Comparison of ENCODE assay signal across 2 cellular contexts in the genomic region with DNA sequence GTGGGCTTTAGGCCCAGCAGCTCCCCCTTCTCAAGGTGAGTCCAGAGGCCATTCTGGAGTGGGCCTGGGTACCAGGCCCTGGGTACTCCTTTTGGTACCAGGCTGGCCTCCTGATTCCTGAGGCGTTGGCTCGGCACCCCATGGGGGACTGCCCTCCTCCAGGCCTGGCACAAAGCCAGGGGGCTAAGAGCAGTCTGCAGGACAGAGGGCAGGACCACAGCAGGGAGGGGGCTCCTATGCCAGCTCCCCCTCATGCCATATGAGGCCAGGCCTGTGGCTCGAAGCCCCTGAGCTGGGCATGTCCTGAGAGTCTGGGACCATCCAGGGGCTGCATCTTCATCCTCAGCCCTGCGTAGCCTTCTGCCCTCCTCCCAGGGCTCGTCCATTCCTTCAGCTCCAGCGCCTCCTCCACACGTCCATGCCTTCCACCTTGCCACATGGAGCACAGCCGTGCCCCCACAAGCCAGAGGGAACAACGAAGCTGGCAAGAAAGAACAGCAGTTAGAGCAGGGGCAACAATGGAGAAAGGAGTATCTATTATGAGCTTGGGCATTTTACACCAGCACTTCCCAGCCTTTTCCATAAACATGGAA.
TF ChIP-seq lines count a peak whose summit lies in the region.

No MANE protein-coding gene starts in this region.

TF ChIP-seq in SK-N-SH, 30 proteins besides CTCF, POLR2A, EP300 and RAD21 (continued from another document):
- TF ChIP-seq, protein P1, sequence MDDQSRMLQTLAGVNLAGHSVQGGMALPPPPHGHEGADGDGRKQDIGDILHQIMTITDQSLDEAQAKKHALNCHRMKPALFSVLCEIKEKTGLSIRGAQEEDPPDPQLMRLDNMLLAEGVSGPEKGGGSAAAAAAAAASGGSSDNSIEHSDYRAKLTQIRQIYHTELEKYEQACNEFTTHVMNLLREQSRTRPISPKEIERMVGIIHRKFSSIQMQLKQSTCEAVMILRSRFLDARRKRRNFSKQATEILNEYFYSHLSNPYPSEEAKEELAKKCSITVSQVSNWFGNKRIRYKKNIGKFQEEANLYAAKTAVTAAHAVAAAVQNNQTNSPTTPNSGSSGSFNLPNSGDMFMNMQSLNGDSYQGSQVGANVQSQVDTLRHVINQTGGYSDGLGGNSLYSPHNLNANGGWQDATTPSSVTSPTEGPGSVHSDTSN (IDR thresholded peaks at IDR 0.05): no peak
- TF ChIP-seq CHD2 (IDR thresholded peaks at IDR 0.05; ENCODE audit: low read length, partially characterized antibody) (no peak), GABPA (IDR thresholded peaks at IDR 0.05; ENCODE audit: low read depth) (no peak), EZH2phosphoT487 (IDR thresholded peaks at IDR 0.05; ENCODE audit: borderline replicate concordance, low read depth) (no peak), FOXJ3 (CRISPR knock-in tag; IDR thresholded peaks at IDR 0.05) (no peak), RFX5 (IDR thresholded peaks at IDR 0.05; ENCODE audit: low read length) (no peak), GATA2 (CRISPR knock-in tag; IDR thresholded peaks at IDR 0.05) (no peak)
- TF ChIP-seq, protein P2, sequence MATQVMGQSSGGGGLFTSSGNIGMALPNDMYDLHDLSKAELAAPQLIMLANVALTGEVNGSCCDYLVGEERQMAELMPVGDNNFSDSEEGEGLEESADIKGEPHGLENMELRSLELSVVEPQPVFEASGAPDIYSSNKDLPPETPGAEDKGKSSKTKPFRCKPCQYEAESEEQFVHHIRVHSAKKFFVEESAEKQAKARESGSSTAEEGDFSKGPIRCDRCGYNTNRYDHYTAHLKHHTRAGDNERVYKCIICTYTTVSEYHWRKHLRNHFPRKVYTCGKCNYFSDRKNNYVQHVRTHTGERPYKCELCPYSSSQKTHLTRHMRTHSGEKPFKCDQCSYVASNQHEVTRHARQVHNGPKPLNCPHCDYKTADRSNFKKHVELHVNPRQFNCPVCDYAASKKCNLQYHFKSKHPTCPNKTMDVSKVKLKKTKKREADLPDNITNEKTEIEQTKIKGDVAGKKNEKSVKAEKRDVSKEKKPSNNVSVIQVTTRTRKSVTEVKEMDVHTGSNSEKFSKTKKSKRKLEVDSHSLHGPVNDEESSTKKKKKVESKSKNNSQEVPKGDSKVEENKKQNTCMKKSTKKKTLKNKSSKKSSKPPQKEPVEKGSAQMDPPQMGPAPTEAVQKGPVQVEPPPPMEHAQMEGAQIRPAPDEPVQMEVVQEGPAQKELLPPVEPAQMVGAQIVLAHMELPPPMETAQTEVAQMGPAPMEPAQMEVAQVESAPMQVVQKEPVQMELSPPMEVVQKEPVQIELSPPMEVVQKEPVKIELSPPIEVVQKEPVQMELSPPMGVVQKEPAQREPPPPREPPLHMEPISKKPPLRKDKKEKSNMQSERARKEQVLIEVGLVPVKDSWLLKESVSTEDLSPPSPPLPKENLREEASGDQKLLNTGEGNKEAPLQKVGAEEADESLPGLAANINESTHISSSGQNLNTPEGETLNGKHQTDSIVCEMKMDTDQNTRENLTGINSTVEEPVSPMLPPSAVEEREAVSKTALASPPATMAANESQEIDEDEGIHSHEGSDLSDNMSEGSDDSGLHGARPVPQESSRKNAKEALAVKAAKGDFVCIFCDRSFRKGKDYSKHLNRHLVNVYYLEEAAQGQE (IDR thresholded peaks at IDR 0.05; ENCODE audit: low read depth, low read length): no peak
- TF ChIP-seq, protein P3, sequence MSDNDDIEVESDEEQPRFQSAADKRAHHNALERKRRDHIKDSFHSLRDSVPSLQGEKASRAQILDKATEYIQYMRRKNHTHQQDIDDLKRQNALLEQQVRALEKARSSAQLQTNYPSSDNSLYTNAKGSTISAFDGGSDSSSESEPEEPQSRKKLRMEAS (IDR thresholded peaks at IDR 0.05; ENCODE audit: low read depth): no peak
- TF ChIP-seq, protein P4, sequence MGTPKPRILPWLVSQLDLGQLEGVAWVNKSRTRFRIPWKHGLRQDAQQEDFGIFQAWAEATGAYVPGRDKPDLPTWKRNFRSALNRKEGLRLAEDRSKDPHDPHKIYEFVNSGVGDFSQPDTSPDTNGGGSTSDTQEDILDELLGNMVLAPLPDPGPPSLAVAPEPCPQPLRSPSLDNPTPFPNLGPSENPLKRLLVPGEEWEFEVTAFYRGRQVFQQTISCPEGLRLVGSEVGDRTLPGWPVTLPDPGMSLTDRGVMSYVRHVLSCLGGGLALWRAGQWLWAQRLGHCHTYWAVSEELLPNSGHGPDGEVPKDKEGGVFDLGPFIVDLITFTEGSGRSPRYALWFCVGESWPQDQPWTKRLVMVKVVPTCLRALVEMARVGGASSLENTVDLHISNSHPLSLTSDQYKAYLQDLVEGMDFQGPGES (IDR thresholded peaks at IDR 0.05; ENCODE audit: low read depth, low read length): no peak

TF ChIP-seq in SK-N-SH treated with all-trans-retinoic acid at 6 μM for 48 hours, 23 proteins besides CTCF, POLR2A, EP300 and RAD21 (continued from another document):
- TF ChIP-seq, protein P5, sequence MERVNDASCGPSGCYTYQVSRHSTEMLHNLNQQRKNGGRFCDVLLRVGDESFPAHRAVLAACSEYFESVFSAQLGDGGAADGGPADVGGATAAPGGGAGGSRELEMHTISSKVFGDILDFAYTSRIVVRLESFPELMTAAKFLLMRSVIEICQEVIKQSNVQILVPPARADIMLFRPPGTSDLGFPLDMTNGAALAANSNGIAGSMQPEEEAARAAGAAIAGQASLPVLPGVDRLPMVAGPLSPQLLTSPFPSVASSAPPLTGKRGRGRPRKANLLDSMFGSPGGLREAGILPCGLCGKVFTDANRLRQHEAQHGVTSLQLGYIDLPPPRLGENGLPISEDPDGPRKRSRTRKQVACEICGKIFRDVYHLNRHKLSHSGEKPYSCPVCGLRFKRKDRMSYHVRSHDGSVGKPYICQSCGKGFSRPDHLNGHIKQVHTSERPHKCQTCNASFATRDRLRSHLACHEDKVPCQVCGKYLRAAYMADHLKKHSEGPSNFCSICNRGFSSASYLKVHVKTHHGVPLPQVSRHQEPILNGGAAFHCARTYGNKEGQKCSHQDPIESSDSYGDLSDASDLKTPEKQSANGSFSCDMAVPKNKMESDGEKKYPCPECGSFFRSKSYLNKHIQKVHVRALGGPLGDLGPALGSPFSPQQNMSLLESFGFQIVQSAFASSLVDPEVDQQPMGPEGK (CRISPR knock-in tag; IDR thresholded peaks at IDR 0.05; ENCODE audit: borderline replicate concordance): no peak
- no peak for TF ChIP-seq BACH2 (CRISPR knock-in tag; IDR thresholded peaks at IDR 0.05; ENCODE audit: borderline replicate concordance)
- no peak for TF ChIP-seq TOX (CRISPR knock-in tag; IDR thresholded peaks at IDR 0.05; ENCODE audit: borderline replicate concordance)
- no peak for TF ChIP-seq ARNTL (CRISPR knock-in tag; IDR thresholded peaks at IDR 0.05; ENCODE audit: borderline replicate concordance, low read depth)
- TF ChIP-seq SNAI2 (CRISPR knock-in tag; IDR thresholded peaks at IDR 0.05): no peak
- no peak for TF ChIP-seq CSDC2 (CRISPR knock-in tag; IDR thresholded peaks at IDR 0.05)
- no peak for TF ChIP-seq ZFP3 (CRISPR knock-in tag; IDR thresholded peaks at IDR 0.05)
- TF ChIP-seq, protein P6, sequence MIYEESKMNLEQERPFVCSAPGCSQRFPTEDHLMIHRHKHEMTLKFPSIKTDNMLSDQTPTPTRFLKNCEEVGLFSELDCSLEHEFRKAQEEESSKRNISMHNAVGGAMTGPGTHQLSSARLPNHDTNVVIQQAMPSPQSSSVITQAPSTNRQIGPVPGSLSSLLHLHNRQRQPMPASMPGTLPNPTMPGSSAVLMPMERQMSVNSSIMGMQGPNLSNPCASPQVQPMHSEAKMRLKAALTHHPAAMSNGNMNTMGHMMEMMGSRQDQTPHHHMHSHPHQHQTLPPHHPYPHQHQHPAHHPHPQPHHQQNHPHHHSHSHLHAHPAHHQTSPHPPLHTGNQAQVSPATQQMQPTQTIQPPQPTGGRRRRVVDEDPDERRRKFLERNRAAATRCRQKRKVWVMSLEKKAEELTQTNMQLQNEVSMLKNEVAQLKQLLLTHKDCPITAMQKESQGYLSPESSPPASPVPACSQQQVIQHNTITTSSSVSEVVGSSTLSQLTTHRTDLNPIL (CRISPR knock-in tag; IDR thresholded peaks at IDR 0.05; ENCODE audit: low read depth): no peak
- no peak for TF ChIP-seq ZNF8 (CRISPR knock-in tag; IDR thresholded peaks at IDR 0.05)
- TF ChIP-seq ZNF70 (CRISPR knock-in tag; IDR thresholded peaks at IDR 0.05): no peak
- no peak for TF ChIP-seq ESRRG (CRISPR knock-in tag; IDR thresholded peaks at IDR 0.05)
- TF ChIP-seq, protein P7, sequence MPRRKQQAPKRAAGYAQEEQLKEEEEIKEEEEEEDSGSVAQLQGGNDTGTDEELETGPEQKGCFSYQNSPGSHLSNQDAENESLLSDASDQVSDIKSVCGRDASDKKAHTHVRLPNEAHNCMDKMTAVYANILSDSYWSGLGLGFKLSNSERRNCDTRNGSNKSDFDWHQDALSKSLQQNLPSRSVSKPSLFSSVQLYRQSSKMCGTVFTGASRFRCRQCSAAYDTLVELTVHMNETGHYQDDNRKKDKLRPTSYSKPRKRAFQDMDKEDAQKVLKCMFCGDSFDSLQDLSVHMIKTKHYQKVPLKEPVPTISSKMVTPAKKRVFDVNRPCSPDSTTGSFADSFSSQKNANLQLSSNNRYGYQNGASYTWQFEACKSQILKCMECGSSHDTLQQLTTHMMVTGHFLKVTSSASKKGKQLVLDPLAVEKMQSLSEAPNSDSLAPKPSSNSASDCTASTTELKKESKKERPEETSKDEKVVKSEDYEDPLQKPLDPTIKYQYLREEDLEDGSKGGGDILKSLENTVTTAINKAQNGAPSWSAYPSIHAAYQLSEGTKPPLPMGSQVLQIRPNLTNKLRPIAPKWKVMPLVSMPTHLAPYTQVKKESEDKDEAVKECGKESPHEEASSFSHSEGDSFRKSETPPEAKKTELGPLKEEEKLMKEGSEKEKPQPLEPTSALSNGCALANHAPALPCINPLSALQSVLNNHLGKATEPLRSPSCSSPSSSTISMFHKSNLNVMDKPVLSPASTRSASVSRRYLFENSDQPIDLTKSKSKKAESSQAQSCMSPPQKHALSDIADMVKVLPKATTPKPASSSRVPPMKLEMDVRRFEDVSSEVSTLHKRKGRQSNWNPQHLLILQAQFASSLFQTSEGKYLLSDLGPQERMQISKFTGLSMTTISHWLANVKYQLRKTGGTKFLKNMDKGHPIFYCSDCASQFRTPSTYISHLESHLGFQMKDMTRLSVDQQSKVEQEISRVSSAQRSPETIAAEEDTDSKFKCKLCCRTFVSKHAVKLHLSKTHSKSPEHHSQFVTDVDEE (CRISPR knock-in tag; IDR thresholded peaks at IDR 0.05): no peak
- TF ChIP-seq RARB (CRISPR knock-in tag; IDR thresholded peaks at IDR 0.05): no peak
- no peak for TF ChIP-seq PPARA (CRISPR knock-in tag; IDR thresholded peaks at IDR 0.05; ENCODE audit: borderline replicate concordance)
TF ChIP-seq in SK-N-SH treated with all-trans-retinoic acid at 6 μM for 48 hours: peak in this region for 0.
